ENCODE assay signal across 13 cellular contexts in the genomic region with DNA sequence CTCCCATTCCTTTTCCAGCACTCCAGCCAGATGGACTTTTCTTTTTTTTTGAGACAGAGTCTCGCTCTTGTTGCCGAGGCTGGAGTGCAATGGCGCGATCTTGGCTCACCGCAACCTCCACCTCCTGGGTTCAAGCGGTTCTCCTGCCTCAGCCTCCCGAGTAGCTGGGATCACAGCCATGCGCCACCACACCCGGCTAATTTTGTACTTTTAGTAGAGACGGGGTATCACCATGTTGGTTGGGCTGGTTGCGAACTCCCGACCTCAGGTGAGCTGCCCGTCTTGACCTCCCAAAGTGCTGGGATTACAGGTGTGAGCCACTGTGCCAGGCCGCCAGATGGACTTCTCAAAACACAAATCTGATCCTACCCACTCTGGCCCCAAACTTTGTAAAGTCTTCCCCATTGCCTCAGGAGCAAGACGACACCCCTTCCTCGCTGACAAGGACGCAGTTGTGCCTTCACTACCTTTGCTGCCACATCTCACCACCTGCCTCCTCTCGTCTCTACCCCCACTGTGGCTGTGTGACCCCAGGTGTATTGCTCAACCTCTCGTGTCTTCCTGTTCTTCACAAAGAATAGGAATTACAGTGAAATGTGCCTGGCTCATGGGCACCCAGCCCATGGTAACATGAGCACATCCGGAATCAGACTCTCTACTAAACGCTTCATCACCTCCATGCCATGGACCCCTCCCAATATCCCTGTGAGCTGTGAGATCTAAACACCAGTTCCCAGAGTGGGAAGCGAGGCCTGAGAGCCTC. TPM values are rescaled to one million over a fixed set of nuclear protein-coding genes. Genes with fewer than 3 reads are reported as not detected.
DNase-seq lines count a peak whose midpoint lies in the region; ATAC-seq and TF ChIP-seq lines count a peak whose summit lies in the region.
"Had no signal": no experiment of that assay in that cellular context is flagged by ENCODE, and none has a peak within 500 bp of the region (broad histone marks: within the 10 kb centered on the region; RNA-seq: fewer than 3 reads in every experiment).

No MANE protein-coding gene starts in this region.

- ATAC-seq in activated naive CD4-positive, alpha-beta T cell treated with anti-CD3 and anti-CD28 coated beads, Interleukin-2, amount 50 U/mL, for 72 hours, result no peak
- no peak for ATAC-seq in GM21367 (IDR thresholded peaks at IDR 0.05; ENCODE audit: unreplicated experiment)

- TF ChIP-seq POLR2A in thyroid gland (IDR thresholded peaks at IDR 0.05) (no peak), uterus (IDR thresholded peaks at IDR 0.05) (no peak)

- H3K4me3 Mint-ChIP-seq in activated naive CD4-positive, alpha-beta T cell treated with anti-CD3 and anti-CD28 coated beads for 36 hours, result no peak overlapping the region
- no peak overlapping the region for H3K4me3 Mint-ChIP-seq in mesothelial cell of epicardium

- no peak overlapping the region for H3K4me3 ChIP-seq in thyroid gland (replicated peaks in 1 of 3)
- no peak overlapping the region for H3K4me3 ChIP-seq in MG63
- no peak overlapping the region for H3K4me3 ChIP-seq in uterus

- 84 to 85% methylated on average over 21 to 22 of the region's 22 CpGs for WGBS in thyroid gland, 2 donors

- peaks cover 5% of the 10 kb centered on the region for H3K36me3 Mint-ChIP-seq in activated naive CD4-positive, alpha-beta T cell treated with anti-CD3 and anti-CD28 coated beads for 36 hours (ENCODE audit: low read depth)
- H3K36me3 Mint-ChIP-seq in activated naive CD4-positive, alpha-beta T cell treated with anti-CD3 and anti-CD28 coated beads, Interleukin-2, amount 50 U/mL, for 72 hours, result peaks cover 6 to 7% of the 10 kb centered on the region in 2 donors
- no peaks in the 10 kb centered on the region for H3K36me3 Mint-ChIP-seq in mesothelial cell of epicardium

- H3K4me1 Mint-ChIP-seq in activated naive CD4-positive, alpha-beta T cell treated with anti-CD3 and anti-CD28 coated beads for 36 hours (ENCODE audit: low read depth), result peaks cover 15% of the 10 kb centered on the region
- H3K4me1 Mint-ChIP-seq in mesothelial cell of epicardium, result peaks cover 33% of the 10 kb centered on the region

- CTCF ChIA-PET in activated naive CD4-positive, alpha-beta T cell treated with anti-CD3 and anti-CD28 coated beads for 36 hours (lab: Charles Lee), result interaction anchor here (0.6 kb wide), 1 partner anchor 109 kb away, joined by 3 read pairs; no protein-coding TSS in a partner anchor

- H3K9me3 ChIP-seq in thyroid gland (no peaks in the 10 kb centered on the region), MG63 (no peaks in the 10 kb centered on the region), uterus (no peaks in the 10 kb centered on the region)

- no peaks in the 10 kb centered on the region for H3K27me3 Mint-ChIP-seq in activated naive CD4-positive, alpha-beta T cell treated with anti-CD3 and anti-CD28 coated beads for 36 hours (ENCODE audit: low read depth)
- no peaks in the 10 kb centered on the region for H3K27me3 Mint-ChIP-seq in mesothelial cell of epicardium (ENCODE audit: low read depth)

- H3K27ac ChIP-seq in thyroid gland, result peak overlapping the region; percentile 78 to 92 (median 84)
- no peak overlapping the region for H3K27ac ChIP-seq in uterus

- TF ChIP-seq CTCF in mesothelial cell of epicardium (IDR thresholded peaks at IDR 0.05; ENCODE audit: unreplicated experiment), result no peak
- no peak for TF ChIP-seq CTCF in thyroid gland (IDR thresholded peaks at IDR 0.05)
- no peak for TF ChIP-seq CTCF in uterus (IDR thresholded peaks at IDR 0.05)

- no peaks in the 10 kb centered on the region for H3K9me3 Mint-ChIP-seq in activated naive CD4-positive, alpha-beta T cell treated with anti-CD3 and anti-CD28 coated beads for 36 hours
- H3K9me3 Mint-ChIP-seq in activated naive CD4-positive, alpha-beta T cell treated with anti-CD3 and anti-CD28 coated beads, Interleukin-2, amount 50 U/mL, for 72 hours, result no peaks in the 10 kb centered on the region
- H3K9me3 Mint-ChIP-seq in mesothelial cell of epicardium, result no peaks in the 10 kb centered on the region
- H3K9me3 Mint-ChIP-seq: immature natural killer cell had no signal

- DNase-seq in activated naive CD4-positive, alpha-beta T cell treated with anti-CD3 and anti-CD28 coated beads for 36 hours, result no peak
- no peak for DNase-seq in activated naive CD4-positive, alpha-beta T cell (lab: John Stamatoyannopoulos, UW)
- DNase-seq in activated naive CD4-positive, alpha-beta T cell treated with anti-CD3 and anti-CD28 coated beads, Interleukin-2, amount 50 U/mL, for 72 hours (ENCODE audit: low spot score in 2 of 2), result no peak
- no peak for DNase-seq in mesothelial cell of epicardium (ENCODE audit: low spot score in 2 of 2, unreplicated experiment in 2 of 2)
- peak; percentile 48 to 62 for DNase-seq in thyroid gland
- DNase-seq in MG63, result no peak
- DNase-seq in uterus, result no peak
- DNase-seq: immature natural killer cell; NK-92 treated with Interleukin-12 subunit alpha and Interleukin-12 subunit beta, amount 100 ng/mL, for 24 hours had no signal

- H3K4me1 ChIP-seq in thyroid gland (peaks cover 32 to 43% of the 10 kb centered on the region in 2 donors), uterus (no peaks in the 10 kb centered on the region)

- H3K36me3 ChIP-seq in thyroid gland (no peaks in the 10 kb centered on the region), MG63 (no peaks in the 10 kb centered on the region; the same call in 1 of the 2 replicates), uterus (no peaks in the 10 kb centered on the region)

- intact Hi-C loops in activated naive CD4-positive, alpha-beta T cell treated with anti-CD3 and anti-CD28 coated beads for 36 hours (cut with micrococcal nuclease), result no loop called here
- intact Hi-C loops in thyroid gland (cut with DNase I) (no loop called here), uterus (cut with DNase I; ENCODE audit: low total_unique reads) (no loop called here)

- H3K27ac Mint-ChIP-seq in activated naive CD4-positive, alpha-beta T cell treated with anti-CD3 and anti-CD28 coated beads for 36 hours, result peak overlapping the region; percentile 42
- peak overlapping the region; percentile 44 to 63 for H3K27ac Mint-ChIP-seq in activated naive CD4-positive, alpha-beta T cell treated with anti-CD3 and anti-CD28 coated beads, Interleukin-2, amount 50 U/mL, for 72 hours
- H3K27ac Mint-ChIP-seq in mesothelial cell of epicardium, result peak overlapping the region; percentile 99

- no peaks in the 10 kb centered on the region for H3K27me3 ChIP-seq in thyroid gland
- no peaks in the 10 kb centered on the region for H3K27me3 ChIP-seq in MG63
- H3K27me3 ChIP-seq in uterus, result no peaks in the 10 kb centered on the region

RNA-seq across cellular contexts. Expression of gene BANP, which starts 3.7 kb away (rescaled TPM):
- 10 to 100 TPM; 35.1 to 38.6 TPM for total RNA-seq in activated naive CD4-positive, alpha-beta T cell treated with anti-CD3 and anti-CD28 coated beads for 36 hours
- 10 to 100 TPM; 44.6 to 46.8 TPM for total RNA-seq in activated naive CD4-positive, alpha-beta T cell treated with anti-CD3 and anti-CD28 coated beads, Interleukin-2, amount 50 U/mL, for 72 hours
- total RNA-seq in mesothelial cell of epicardium, result 41.2 to 44.9 TPM (median 43.6 TPM) in 3 replicates
- total RNA-seq in thyroid gland, result 10 to 100 TPM; 22.8 to 42.7 (median 29.8) TPM
- total RNA-seq in MG63 (2014; rRNA removed; shearing (Covaris generic); ENCODE audit: low replicate concordance), result 30.4 and 33.7 TPM in 2 replicates
- 10 to 100 TPM in 3 of 4 donors, 1 to 10 TPM in 1; 7.4 to 45.5 (median 20.3) TPM for total RNA-seq in uterus

RNA-seq across cellular contexts. Expression of gene CA5A, which starts 11.2 kb away (rescaled TPM):
- not detected for total RNA-seq in activated naive CD4-positive, alpha-beta T cell treated with anti-CD3 and anti-CD28 coated beads for 36 hours
- not detected for total RNA-seq in activated naive CD4-positive, alpha-beta T cell treated with anti-CD3 and anti-CD28 coated beads, Interleukin-2, amount 50 U/mL, for 72 hours
- not detected in 3 replicates for total RNA-seq in mesothelial cell of epicardium
- total RNA-seq in thyroid gland, result not detected
- not detected in 2 replicates for total RNA-seq in MG63 (2014; rRNA removed; shearing (Covaris generic); ENCODE audit: low replicate concordance)
- total RNA-seq in uterus, result not detected
- total RNA-seq: bronchial epithelial cell; subcutaneous adipose tissue; T-helper 1 cell treated with Interleukin-12 subunit alpha and Interleukin-12 subunit beta and Interleukin-4 antibody, amounts not matched to agents 30 ng/mL and 1 ng/mL, for 36 hours had no signal

Comparison
In these comparisons a context has a peak if more than half of its experiments do, and no peak if none do; other contexts are left out.
1. DNase-seq: peak in thyroid gland (2 of 2); none in activated naive CD4-positive, alpha-beta T cell treated with anti-CD3 and anti-CD28 coated beads for 36 hours (single experiment), activated naive CD4-positive, alpha-beta T cell (0 of 4), activated naive CD4-positive, alpha-beta T cell treated with anti-CD3 and anti-CD28 coated beads, Interleukin-2, amount 50 U/mL, for 72 hours (0 of 2), mesothelial cell of epicardium (0 of 2), MG63 (single experiment) and uterus (0 of 2).
2. H3K27ac Mint-ChIP-seq: peak in every context shown above with its lines; median percentile 99 in mesothelial cell of epicardium; 54 in activated naive CD4-positive, alpha-beta T cell treated with anti-CD3 and anti-CD28 coated beads, Interleukin-2, amount 50 U/mL, for 72 hours; 42 in activated naive CD4-positive, alpha-beta T cell treated with anti-CD3 and anti-CD28 coated beads for 36 hours.
3. H3K27ac ChIP-seq: peak in thyroid gland (3 of 3); none in uterus (0 of 2).